In genomic region chr12:31440134-31440533, GRCh38 we compare ENCODE assay signal across 14 cellular contexts.
DNase-seq lines count a peak whose midpoint lies in the region; ATAC-seq and TF ChIP-seq lines count a peak whose summit lies in the region.
"Had no signal": no experiment of that assay in that cellular context is flagged by ENCODE, and none has a peak within 500 bp of the region (broad histone marks: within the 10 kb centered on the region; RNA-seq: fewer than 3 reads in every experiment).

No MANE protein-coding gene starts in this region.

- peaks cover 4% of the 10 kb centered on the region for H3K4me1 Mint-ChIP-seq in WTC11
- H3K4me1 Mint-ChIP-seq: CD4-positive, CD25-positive, alpha-beta regulatory T cell had no signal

- H3K9me3 Mint-ChIP-seq in WTC11, result no peaks in the 10 kb centered on the region

- H3K36me3 ChIP-seq in mesenchymal stem cell (ENCODE audit: control insufficient read depth in 1 of 2, insufficient read depth in 2 of 2, low read depth in 1 of 2, low read length in 2 of 2), result peaks cover 5 to 10% of the 10 kb centered on the region in 2 experiments
- no peaks in the 10 kb centered on the region for H3K36me3 ChIP-seq in left lung
- H3K36me3 ChIP-seq: BLaER1 treated with 17β-estradiol and CSF1 and Interleukin-3, amounts not matched to agents 10 nM and 100 nM; HAP-1 had no signal

- POLR2A ChIA-PET in WTC11 (lab: Charles Lee), result no interaction called here

- H3K9me3 ChIP-seq in mesenchymal stem cell (ENCODE audit: control insufficient read depth, low read length) (no peaks in the 10 kb centered on the region), left lung (no peaks in the 10 kb centered on the region)
- H3K9me3 ChIP-seq: HAP-1 had no signal

- peak; percentile 5 for DNase-seq in SIG-M5 treated with dmso at 0.1 percent for 504 hours (lab: John Stamatoyannopoulos, UW; ENCODE audit: unreplicated experiment)
- no peak for DNase-seq in SIG-M5 (lab: John Stamatoyannopoulos, UW)
- no peak for DNase-seq in WTC11 (ENCODE audit: low spot score)
- DNase-seq in mesenchymal stem cell, result no peak
- no peak for DNase-seq in cerebellar nuclear complex (lab: John Stamatoyannopoulos, UW)
- DNase-seq in left lung, result no peak
- DNase-seq: 8988T; CD4-positive, CD25-positive, alpha-beta regulatory T cell; DMS53; GF-D8; GOT3 had no signal

- no peak overlapping the region for H2AFZ ChIP-seq in mesenchymal stem cell (ENCODE audit: low read depth, low read length)

- no peak overlapping the region for H3K4ac ChIP-seq in mesenchymal stem cell (ENCODE audit: low read depth in 1 of 2, low read length in 2 of 2)

- H3K27me3 Mint-ChIP-seq in WTC11 (ENCODE audit: low read depth), result no peaks in the 10 kb centered on the region

- no peak overlapping the region for H3K4me3 Mint-ChIP-seq in WTC11
- H3K4me3 Mint-ChIP-seq: CD4-positive, CD25-positive, alpha-beta regulatory T cell had no signal

- H2BK12ac ChIP-seq in mesenchymal stem cell (ENCODE audit: low read length in 2 of 2), result no peak overlapping the region

- H3K18ac ChIP-seq in mesenchymal stem cell (ENCODE audit: low read depth in 1 of 2, low read length in 2 of 2), result no peak overlapping the region

- WGBS in mesenchymal stem cell, result 95% methylated on average over 3 of the region's 4 CpGs

- no peak overlapping the region for H3K9ac ChIP-seq in mesenchymal stem cell (ENCODE audit: low read length)
- H3K9ac ChIP-seq: BLaER1 treated with 17β-estradiol and CSF1 and Interleukin-3, amounts not matched to agents 10 nM and 100 nM had no signal

- CTCF ChIA-PET in WTC11 (lab: Charles Lee), result no interaction called here

- no peak overlapping the region for H2BK5ac ChIP-seq in mesenchymal stem cell (ENCODE audit: low read depth, low read length, poor library complexity, severe bottlenecking)

- no peak overlapping the region for H3K4me3 ChIP-seq in mesenchymal stem cell (ENCODE audit: insufficient read depth in 1 of 2, low read depth in 1 of 2, low read length in 2 of 2)
- no peak overlapping the region for H3K4me3 ChIP-seq in left lung
- H3K4me3 ChIP-seq: BLaER1 treated with 17β-estradiol and CSF1 and Interleukin-3, amounts not matched to agents 10 nM and 100 nM; HAP-1 had no signal

- H3K4me1 ChIP-seq in mesenchymal stem cell (ENCODE audit: control insufficient read depth, insufficient read depth, low read depth, low read length) (peaks cover 4% of the 10 kb centered on the region), left lung (no peaks in the 10 kb centered on the region)
- H3K4me1 ChIP-seq: BLaER1 treated with 17β-estradiol and CSF1 and Interleukin-3, amounts not matched to agents 10 nM and 100 nM had no signal

- intact Hi-C loops in left lung (cut with DNase I), result no loop called here

- H2BK120ac ChIP-seq in mesenchymal stem cell (ENCODE audit: low read depth, low read length), result no peak overlapping the region

- peak; percentile 41; the same call in 1 of the 2 replicates for ATAC-seq in WTC11
- ATAC-seq in GM21367 (IDR thresholded peaks at IDR 0.05; ENCODE audit: unreplicated experiment), result no peak
- no peak for ATAC-seq in left lung

- no peak overlapping the region for H3K14ac ChIP-seq in mesenchymal stem cell (ENCODE audit: low read length in 2 of 2)

- peak overlapping the region; percentile 34 for H3K27ac ChIP-seq in mesenchymal stem cell (ENCODE audit: low read length, poor library complexity, severe bottlenecking)
- no peak overlapping the region for H3K27ac ChIP-seq in left lung
- H3K27ac ChIP-seq: BLaER1 treated with 17β-estradiol and CSF1 and Interleukin-3, amounts not matched to agents 10 nM and 100 nM had no signal

- no peak for TF ChIP-seq CTCF in WTC11 (IDR thresholded peaks at IDR 0.05)
- no peak for TF ChIP-seq CTCF in left lung (IDR thresholded peaks at IDR 0.05)

- no peak overlapping the region for H3K27ac Mint-ChIP-seq in WTC11
- H3K27ac Mint-ChIP-seq: CD4-positive, CD25-positive, alpha-beta regulatory T cell had no signal

- H3K23ac ChIP-seq in mesenchymal stem cell (ENCODE audit: low read length in 2 of 2), result no peak overlapping the region

- H4K8ac ChIP-seq in mesenchymal stem cell (ENCODE audit: low read length), result no peak overlapping the region

- no peak overlapping the region for H3K4me2 ChIP-seq in mesenchymal stem cell (ENCODE audit: low read length, poor library complexity, severe bottlenecking)
- H3K4me2 ChIP-seq: BLaER1 treated with 17β-estradiol and CSF1 and Interleukin-3, amounts not matched to agents 10 nM and 100 nM had no signal

- peaks cover 1% of the 10 kb centered on the region for H3K79me1 ChIP-seq in mesenchymal stem cell (replicated peaks; ENCODE audit: low read length, poor library complexity, severe bottlenecking)

- H3K27me3 ChIP-seq in mesenchymal stem cell (ENCODE audit: control insufficient read depth in 1 of 2, insufficient read depth in 1 of 2, low read length in 2 of 2) (no peaks in the 10 kb centered on the region), left lung (no peaks in the 10 kb centered on the region)
- H3K27me3 ChIP-seq: BLaER1 treated with 17β-estradiol and CSF1 and Interleukin-3, amounts not matched to agents 10 nM and 100 nM had no signal

- H2BK15ac ChIP-seq in mesenchymal stem cell (ENCODE audit: low read depth, poor library complexity, severe bottlenecking), result no peak overlapping the region

- no peaks in the 10 kb centered on the region for H3K36me3 Mint-ChIP-seq in WTC11
- H3K36me3 Mint-ChIP-seq: CD4-positive, CD25-positive, alpha-beta regulatory T cell had no signal

- H2AK5ac ChIP-seq in mesenchymal stem cell (ENCODE audit: low read length, severe bottlenecking), result no peak overlapping the region

- no peak overlapping the region for H4K91ac ChIP-seq in mesenchymal stem cell (ENCODE audit: low read length)

TF ChIP-seq in WTC11, 78 proteins besides CTCF, POLR2A, EP300 and RAD21:
- no peak for TF ChIP-seq ZBTB21 (CRISPR knock-in tag; IDR thresholded peaks at IDR 0.05; ENCODE audit: borderline replicate concordance)
- TF ChIP-seq JAZF1 (CRISPR knock-in tag; IDR thresholded peaks at IDR 0.05), result no peak
- no peak for TF ChIP-seq GABPB1 (CRISPR knock-in tag; IDR thresholded peaks at IDR 0.05)
- TF ChIP-seq EMX1 (CRISPR knock-in tag; IDR thresholded peaks at IDR 0.05), result no peak
- no peak for TF ChIP-seq ZNF396 (CRISPR knock-in tag; IDR thresholded peaks at IDR 0.05; ENCODE audit: borderline replicate concordance)
- no peak for TF ChIP-seq HMGXB4 (CRISPR knock-in tag; IDR thresholded peaks at IDR 0.05)
- TF ChIP-seq ARID4B (CRISPR knock-in tag; IDR thresholded peaks at IDR 0.05; ENCODE audit: borderline replicate concordance), result no peak
